In genomic region chr7:134750083-134751062, GRCh38 we compare ENCODE assay signal across 8 cellular contexts. TPM values are rescaled to one million over a fixed set of nuclear protein-coding genes. Genes with fewer than 3 reads are reported as not detected.
DNase-seq lines count a peak whose midpoint lies in the region; ATAC-seq, FAIRE-seq and TF ChIP-seq lines count a peak whose summit lies in the region.

No MANE protein-coding gene starts in this region.

- no peaks in the 10 kb centered on the region for H3K27me3 Mint-ChIP-seq in neural crest cell (ENCODE audit: low read depth)

- peak; percentile 97 for TF ChIP-seq CTCF in MM.1S (IDR thresholded peaks at IDR 0.05; ENCODE audit: low read length)
- peak; percentile 64 for TF ChIP-seq CTCF in neural crest cell (conservative IDR thresholded peaks at IDR 0.05)
- peak; percentile 18 to 41 for TF ChIP-seq CTCF in suprapubic skin (IDR thresholded peaks at IDR 0.05)

- no peaks in the 10 kb centered on the region for H3F3A ChIP-seq in MM.1S (ENCODE audit: insufficient read depth, low read length)

- no peak overlapping the region for H3K27ac Mint-ChIP-seq in neural crest cell (ENCODE audit: unreplicated experiment)

- H3K36me3 Mint-ChIP-seq in neural crest cell (ENCODE audit: low read depth), result no peaks in the 10 kb centered on the region

- H3K4me1 ChIP-seq in MM.1S (ENCODE audit: low read length), result no peaks in the 10 kb centered on the region
- H3K4me1 ChIP-seq in suprapubic skin, result peaks cover 16% of the 10 kb centered on the region

- H3K4me3 ChIP-seq in MM.1S (ENCODE audit: low read length) (no peak overlapping the region), suprapubic skin (no peak overlapping the region)

- no peaks in the 10 kb centered on the region for H4K20me1 ChIP-seq in MM.1S (ENCODE audit: insufficient read depth, low read length)

- no peak for TF ChIP-seq POLR2A in erythroblast (IDR thresholded peaks at IDR 0.05; ENCODE audit: low read length)
- TF ChIP-seq POLR2A in suprapubic skin (IDR thresholded peaks at IDR 0.05), result no peak

- H3K4me3 Mint-ChIP-seq in neural crest cell, result no peak overlapping the region

- TF ChIP-seq EP300 in suprapubic skin (IDR thresholded peaks at IDR 0.05), result no peak

- peak; percentile 47 for FAIRE-seq in GM19239 (lab: Jason Lieb, UNC)

- H3K27ac ChIP-seq in MM.1S (ENCODE audit: low read length) (no peak overlapping the region), suprapubic skin (no peak overlapping the region)

- H3K9ac ChIP-seq in MM.1S (ENCODE audit: low read length), result no peak overlapping the region

- H3K79me2 ChIP-seq in MM.1S (ENCODE audit: low read length), result no peaks in the 10 kb centered on the region

- no peaks in the 10 kb centered on the region for H3K27me3 ChIP-seq in MM.1S (replicated peaks; ENCODE audit: insufficient read depth, low read length)
- H3K27me3 ChIP-seq in suprapubic skin, result no peaks in the 10 kb centered on the region

- H3K9me3 ChIP-seq in MM.1S (replicated peaks; ENCODE audit: insufficient read depth, low read length) (no peaks in the 10 kb centered on the region), suprapubic skin (no peaks in the 10 kb centered on the region)

- no peak for ATAC-seq in HG02884 (IDR thresholded peaks at IDR 0.05; ENCODE audit: unreplicated experiment)

- WGBS in suprapubic skin, result 85% methylated on average over 6 of the region's 6 CpGs

- H3K4me1 Mint-ChIP-seq in neural crest cell, result no peaks in the 10 kb centered on the region

- H3K36me3 ChIP-seq in MM.1S (replicated peaks; ENCODE audit: insufficient read depth, low read length) (no peaks in the 10 kb centered on the region), suprapubic skin (no peaks in the 10 kb centered on the region)

- no peak overlapping the region for H2AFZ ChIP-seq in MM.1S (ENCODE audit: low read length)

- DNase-seq in AG08395 (ENCODE audit: low spot score) (peak; percentile 20), GM19239 (ENCODE audit: insufficient read length, low spot score) (peak; percentile 35), MM.1S (peak; percentile 62), erythroblast (lab: John Stamatoyannopoulos, UW) (peak; percentile 65 to 81), neural crest cell (ENCODE audit: low read depth, low spot score) (peak; percentile 55), suprapubic skin (ENCODE audit: low spot score in 2 of 2) (no peak)
- peak; percentile 83 for DNase-seq in activated CD8-positive, alpha-beta memory T cell treated with anti-CD3 and anti-CD28 coated beads for 24 hours

- no peak overlapping the region for H3K4me2 ChIP-seq in MM.1S (ENCODE audit: low read depth, low read length)

- no peaks in the 10 kb centered on the region for H3K9me3 Mint-ChIP-seq in neural crest cell

- no peaks in the 10 kb centered on the region for H3K9me2 ChIP-seq in MM.1S (replicated peaks; ENCODE audit: insufficient read depth, low read length)

RNA-seq across cellular contexts. Expression of gene CALD1, which starts 29.1 kb away (rescaled TPM):
- total RNA-seq in neural crest cell, result 71.8 and 76.1 TPM in 2 replicates
- 100 to 1,000 TPM in 1 of 4 donors, 10 to 100 TPM in 3; 53.6 to 116 (median 83.2) TPM for total RNA-seq in suprapubic skin

Comparison
In these comparisons a context has a peak if more than half of its experiments do, and no peak if none do; other contexts are left out.
1. DNase-seq: peak in AG08395 (single experiment), GM19239 (single experiment), MM.1S (single experiment), activated CD8-positive, alpha-beta memory T cell treated with anti-CD3 and anti-CD28 coated beads for 24 hours (single experiment), erythroblast (2 of 2) and neural crest cell (single experiment); none in suprapubic skin (0 of 2).
2. CTCF ChIP-seq: peak in every context shown above with its lines; median percentile 97 in MM.1S; 64 in neural crest cell; 30 in suprapubic skin.